In genomic region chr10:15176269-15176668, GRCh38 we compare ENCODE assay signal across 26 cellular contexts.
"Had no signal": no experiment of that assay in that cellular context is flagged by ENCODE, and none has a peak within 500 bp of the region (broad histone marks: within the 10 kb centered on the region; RNA-seq: fewer than 3 reads in every experiment).

No MANE protein-coding gene starts in this region.

- H3K27me3 ChIP-seq: heart right ventricle, hepatocyte, left lung, neural progenitor cell, ovary, right atrium auricular region, spleen, suprapubic skin, tibial artery, upper lobe of right lung had no signal

- H3K79me2 ChIP-seq: hepatocyte had no signal

- H3K27ac ChIP-seq: heart right ventricle, hepatocyte, left lung, neural progenitor cell, neutrophil, ovary, right atrium auricular region, skin epidermis, spleen, suprapubic skin, thoracic aorta, tibial artery, upper lobe of right lung had no signal

- H3K9me3 ChIP-seq: heart right ventricle, left lung, neutrophil, ovary, right atrium auricular region, spleen, suprapubic skin, thoracic aorta, tibial artery, upper lobe of right lung had no signal

- H3K4me1 ChIP-seq: heart right ventricle, left lung, neural progenitor cell, right atrium auricular region, suprapubic skin, tibial artery, upper lobe of right lung had no signal

- H3K36me3 ChIP-seq: heart right ventricle, left lung, neural progenitor cell, neutrophil, ovary, right atrium auricular region, spleen, suprapubic skin, thoracic aorta, tibial artery, upper lobe of right lung had no signal

- DNase-seq: heart right ventricle; islet precursor cell; left lung; mesendoderm; naive B cell; natural killer cell; nephron progenitor cell; occipital lobe; ovary; spleen; stimulated activated CD4-positive, alpha-beta T cell treated with anti-CD3 and anti-CD28 coated beads, Interleukin-4, amount 100 ng/mL, for 24 hours; stimulated activated naive CD4-positive, alpha-beta T cell; tibial artery; trophoblast cell; upper lobe of right lung had no signal

- H3K4me3 ChIP-seq: heart right ventricle, hepatocyte, left lung, lung, neural progenitor cell, ovary, right atrium auricular region, skin epidermis, spleen, suprapubic skin, thoracic aorta, tibial artery, upper lobe of right lung had no signal

- H3K9ac ChIP-seq: neural progenitor cell had no signal

- H2AFZ ChIP-seq: hepatocyte, neural progenitor cell had no signal

- ATAC-seq: heart right ventricle; left lung; natural killer cell; sciatic nerve; stimulated activated effector memory CD8-positive, alpha-beta T cell treated with anti-CD3 and anti-CD28 coated beads, Interleukin-12 subunit alpha, Interleukin-12 subunit beta, amount 100 ng/mL, for 72 hours; upper lobe of right lung had no signal

- H3K4me2 ChIP-seq: hepatocyte, neural progenitor cell had no signal

- FAIRE-seq: urothelium cell line had no signal
